ENCODE assay signal across 1 cellular context in the genomic region with DNA sequence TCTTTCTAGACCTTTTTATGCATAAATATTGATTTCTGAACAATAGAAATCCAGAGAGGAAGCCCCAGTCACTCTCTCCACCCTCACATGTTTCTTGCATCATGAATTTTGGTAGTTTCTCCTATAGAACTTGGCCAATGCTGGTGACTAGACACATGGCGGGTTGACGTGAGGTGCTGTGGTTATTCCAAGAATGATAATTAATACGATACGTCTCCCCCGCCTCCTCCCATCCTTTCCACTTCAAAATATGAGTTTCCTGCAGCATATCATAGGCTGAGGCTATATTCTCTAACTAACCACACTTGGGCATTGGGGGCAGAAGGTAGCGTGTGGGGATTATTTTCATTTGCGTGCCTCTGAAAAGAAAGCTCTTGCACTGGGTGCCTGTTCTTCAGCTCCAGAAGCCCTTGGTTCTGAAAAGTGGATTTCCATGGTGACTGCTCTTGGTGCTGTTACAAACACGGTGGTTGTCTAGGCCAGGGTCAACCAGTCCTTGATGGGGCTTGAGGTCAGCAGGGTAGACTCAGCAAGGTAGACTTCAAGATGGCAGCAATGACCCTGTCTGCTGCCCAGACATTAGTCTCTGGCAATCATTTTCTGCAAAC.
TF ChIP-seq lines count a peak whose summit lies in the region.

No MANE protein-coding gene starts in this region.

TF ChIP-seq in K562, 482 proteins besides CTCF, POLR2A, EP300 and RAD21 (continued from another document and continues in another):
- TF ChIP-seq, protein P1, sequence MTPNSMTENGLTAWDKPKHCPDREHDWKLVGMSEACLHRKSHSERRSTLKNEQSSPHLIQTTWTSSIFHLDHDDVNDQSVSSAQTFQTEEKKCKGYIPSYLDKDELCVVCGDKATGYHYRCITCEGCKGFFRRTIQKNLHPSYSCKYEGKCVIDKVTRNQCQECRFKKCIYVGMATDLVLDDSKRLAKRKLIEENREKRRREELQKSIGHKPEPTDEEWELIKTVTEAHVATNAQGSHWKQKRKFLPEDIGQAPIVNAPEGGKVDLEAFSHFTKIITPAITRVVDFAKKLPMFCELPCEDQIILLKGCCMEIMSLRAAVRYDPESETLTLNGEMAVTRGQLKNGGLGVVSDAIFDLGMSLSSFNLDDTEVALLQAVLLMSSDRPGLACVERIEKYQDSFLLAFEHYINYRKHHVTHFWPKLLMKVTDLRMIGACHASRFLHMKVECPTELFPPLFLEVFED (CRISPR knock-in tag; conservative IDR thresholded peaks at IDR 0.05): no peak
- no peak for TF ChIP-seq ERF (CRISPR knock-in tag; IDR thresholded peaks at IDR 0.05)
- no peak for TF ChIP-seq ZC3H11A (IDR thresholded peaks at IDR 0.05; ENCODE audit: low read depth, low read length)
- TF ChIP-seq CXXC5 (CRISPR knock-in tag; IDR thresholded peaks at IDR 0.05): 0 out of 2 replicates have a peak, but pooled peaks have one; percentile 20
- no peak for TF ChIP-seq ZKSCAN8 (CRISPR knock-in tag; IDR thresholded peaks at IDR 0.05)
- TF ChIP-seq CBFA2T3 (IDR thresholded peaks at IDR 0.05): no peak
- TF ChIP-seq HDAC8 (tag; IDR thresholded peaks at IDR 0.05): no peak
- TF ChIP-seq, protein P2, sequence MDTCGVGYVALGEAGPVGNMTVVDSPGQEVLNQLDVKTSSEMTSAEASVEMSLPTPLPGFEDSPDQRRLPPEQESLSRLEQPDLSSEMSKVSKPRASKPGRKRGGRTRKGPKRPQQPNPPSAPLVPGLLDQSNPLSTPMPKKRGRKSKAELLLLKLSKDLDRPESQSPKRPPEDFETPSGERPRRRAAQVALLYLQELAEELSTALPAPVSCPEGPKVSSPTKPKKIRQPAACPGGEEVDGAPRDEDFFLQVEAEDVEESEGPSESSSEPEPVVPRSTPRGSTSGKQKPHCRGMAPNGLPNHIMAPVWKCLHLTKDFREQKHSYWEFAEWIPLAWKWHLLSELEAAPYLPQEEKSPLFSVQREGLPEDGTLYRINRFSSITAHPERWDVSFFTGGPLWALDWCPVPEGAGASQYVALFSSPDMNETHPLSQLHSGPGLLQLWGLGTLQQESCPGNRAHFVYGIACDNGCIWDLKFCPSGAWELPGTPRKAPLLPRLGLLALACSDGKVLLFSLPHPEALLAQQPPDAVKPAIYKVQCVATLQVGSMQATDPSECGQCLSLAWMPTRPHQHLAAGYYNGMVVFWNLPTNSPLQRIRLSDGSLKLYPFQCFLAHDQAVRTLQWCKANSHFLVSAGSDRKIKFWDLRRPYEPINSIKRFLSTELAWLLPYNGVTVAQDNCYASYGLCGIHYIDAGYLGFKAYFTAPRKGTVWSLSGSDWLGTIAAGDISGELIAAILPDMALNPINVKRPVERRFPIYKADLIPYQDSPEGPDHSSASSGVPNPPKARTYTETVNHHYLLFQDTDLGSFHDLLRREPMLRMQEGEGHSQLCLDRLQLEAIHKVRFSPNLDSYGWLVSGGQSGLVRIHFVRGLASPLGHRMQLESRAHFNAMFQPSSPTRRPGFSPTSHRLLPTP (IDR thresholded peaks at IDR 0.05; ENCODE audit: borderline replicate concordance, extremely low read depth, insufficient read length): no peak
- 0 out of 2 replicates have a peak, but pooled peaks have one; percentile 36 for TF ChIP-seq EP400 (IDR thresholded peaks at IDR 0.05)
- TF ChIP-seq ESRRA (IDR thresholded peaks at IDR 0.05; ENCODE audit: borderline replicate concordance, low read depth): peak; percentile 68; the same call in 1 of the 2 replicates
- no peak; the same call in 1 of the 2 replicates for TF ChIP-seq SOX6 (IDR thresholded peaks at IDR 0.05)
- no peak for TF ChIP-seq ZBTB17 (CRISPR knock-in tag; IDR thresholded peaks at IDR 0.05)
- no peak for TF ChIP-seq MIER1 (IDR thresholded peaks at IDR 0.05; ENCODE audit: low read depth)
- TF ChIP-seq ZFP36 (IDR thresholded peaks at IDR 0.05; ENCODE audit: low read depth, low read length, partially characterized antibody): no peak
- no peak for TF ChIP-seq MEIS2 (IDR thresholded peaks at IDR 0.05; ENCODE audit: partially characterized antibody)
- no peak for TF ChIP-seq HDAC3 (IDR thresholded peaks at IDR 0.05; ENCODE audit: borderline replicate concordance, partially characterized antibody)
- TF ChIP-seq, protein P3, sequence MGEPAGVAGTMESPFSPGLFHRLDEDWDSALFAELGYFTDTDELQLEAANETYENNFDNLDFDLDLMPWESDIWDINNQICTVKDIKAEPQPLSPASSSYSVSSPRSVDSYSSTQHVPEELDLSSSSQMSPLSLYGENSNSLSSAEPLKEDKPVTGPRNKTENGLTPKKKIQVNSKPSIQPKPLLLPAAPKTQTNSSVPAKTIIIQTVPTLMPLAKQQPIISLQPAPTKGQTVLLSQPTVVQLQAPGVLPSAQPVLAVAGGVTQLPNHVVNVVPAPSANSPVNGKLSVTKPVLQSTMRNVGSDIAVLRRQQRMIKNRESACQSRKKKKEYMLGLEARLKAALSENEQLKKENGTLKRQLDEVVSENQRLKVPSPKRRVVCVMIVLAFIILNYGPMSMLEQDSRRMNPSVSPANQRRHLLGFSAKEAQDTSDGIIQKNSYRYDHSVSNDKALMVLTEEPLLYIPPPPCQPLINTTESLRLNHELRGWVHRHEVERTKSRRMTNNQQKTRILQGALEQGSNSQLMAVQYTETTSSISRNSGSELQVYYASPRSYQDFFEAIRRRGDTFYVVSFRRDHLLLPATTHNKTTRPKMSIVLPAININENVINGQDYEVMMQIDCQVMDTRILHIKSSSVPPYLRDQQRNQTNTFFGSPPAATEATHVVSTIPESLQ (CRISPR knock-in tag; IDR thresholded peaks at IDR 0.05): no peak
- no peak for TF ChIP-seq ZNF263 (CRISPR knock-in tag; IDR thresholded peaks at IDR 0.05; ENCODE audit: borderline replicate concordance)
- no peak for TF ChIP-seq ZNF699 (CRISPR knock-in tag; IDR thresholded peaks at IDR 0.05; ENCODE audit: insufficient replicate concordance)
- TF ChIP-seq TARDBP (IDR thresholded peaks at IDR 0.05): no peak
- no peak for TF ChIP-seq MTA3 (IDR thresholded peaks at IDR 0.05; ENCODE audit: borderline replicate concordance)
- no peak for TF ChIP-seq XRCC3 (IDR thresholded peaks at IDR 0.05)
- TF ChIP-seq, protein P4, sequence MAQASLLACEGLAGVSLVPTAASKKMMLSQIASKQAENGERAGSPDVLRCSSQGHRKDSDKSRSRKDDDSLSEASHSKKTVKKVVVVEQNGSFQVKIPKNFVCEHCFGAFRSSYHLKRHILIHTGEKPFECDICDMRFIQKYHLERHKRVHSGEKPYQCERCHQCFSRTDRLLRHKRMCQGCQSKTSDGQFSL (CRISPR knock-in tag; IDR thresholded peaks at IDR 0.05): no peak
- TF ChIP-seq, protein P4 (tag; IDR thresholded peaks at IDR 0.05): no peak
- peak; percentile 98 for TF ChIP-seq MYNN (IDR thresholded peaks at IDR 0.05)
- TF ChIP-seq MYNN (CRISPR knock-in tag; IDR thresholded peaks at IDR 0.05): peak; percentile 52
- TF ChIP-seq SP1 (CRISPR knock-in tag; IDR thresholded peaks at IDR 0.05): no peak
- TF ChIP-seq NFIX (CRISPR knock-in tag; IDR thresholded peaks at IDR 0.05; ENCODE audit: low read depth): no peak
- TF ChIP-seq, protein P5, sequence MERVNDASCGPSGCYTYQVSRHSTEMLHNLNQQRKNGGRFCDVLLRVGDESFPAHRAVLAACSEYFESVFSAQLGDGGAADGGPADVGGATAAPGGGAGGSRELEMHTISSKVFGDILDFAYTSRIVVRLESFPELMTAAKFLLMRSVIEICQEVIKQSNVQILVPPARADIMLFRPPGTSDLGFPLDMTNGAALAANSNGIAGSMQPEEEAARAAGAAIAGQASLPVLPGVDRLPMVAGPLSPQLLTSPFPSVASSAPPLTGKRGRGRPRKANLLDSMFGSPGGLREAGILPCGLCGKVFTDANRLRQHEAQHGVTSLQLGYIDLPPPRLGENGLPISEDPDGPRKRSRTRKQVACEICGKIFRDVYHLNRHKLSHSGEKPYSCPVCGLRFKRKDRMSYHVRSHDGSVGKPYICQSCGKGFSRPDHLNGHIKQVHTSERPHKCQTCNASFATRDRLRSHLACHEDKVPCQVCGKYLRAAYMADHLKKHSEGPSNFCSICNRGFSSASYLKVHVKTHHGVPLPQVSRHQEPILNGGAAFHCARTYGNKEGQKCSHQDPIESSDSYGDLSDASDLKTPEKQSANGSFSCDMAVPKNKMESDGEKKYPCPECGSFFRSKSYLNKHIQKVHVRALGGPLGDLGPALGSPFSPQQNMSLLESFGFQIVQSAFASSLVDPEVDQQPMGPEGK (CRISPR knock-in tag; IDR thresholded peaks at IDR 0.05; ENCODE audit: borderline replicate concordance): no peak
- TF ChIP-seq BCOR (IDR thresholded peaks at IDR 0.05): no peak
- TF ChIP-seq ATF1 (CRISPR knock-in tag; IDR thresholded peaks at IDR 0.05): no peak
- peak; percentile 47; the same call in 1 of the 2 replicates for TF ChIP-seq ATF1 (tag; IDR thresholded peaks at IDR 0.05)
- no peak for TF ChIP-seq ZFP1 (CRISPR knock-in tag; IDR thresholded peaks at IDR 0.05)
- TF ChIP-seq PYGO2 (tag; IDR thresholded peaks at IDR 0.05): no peak
- no peak for TF ChIP-seq MAFG (tag; conservative IDR thresholded peaks at IDR 0.05)
- no peak for TF ChIP-seq PCBP1 (IDR thresholded peaks at IDR 0.05; ENCODE audit: low read depth, low read length, poor library complexity, severe bottlenecking)
- no peak for TF ChIP-seq SMAD3 (CRISPR knock-in tag; conservative IDR thresholded peaks at IDR 0.05)
- TF ChIP-seq, protein P6, sequence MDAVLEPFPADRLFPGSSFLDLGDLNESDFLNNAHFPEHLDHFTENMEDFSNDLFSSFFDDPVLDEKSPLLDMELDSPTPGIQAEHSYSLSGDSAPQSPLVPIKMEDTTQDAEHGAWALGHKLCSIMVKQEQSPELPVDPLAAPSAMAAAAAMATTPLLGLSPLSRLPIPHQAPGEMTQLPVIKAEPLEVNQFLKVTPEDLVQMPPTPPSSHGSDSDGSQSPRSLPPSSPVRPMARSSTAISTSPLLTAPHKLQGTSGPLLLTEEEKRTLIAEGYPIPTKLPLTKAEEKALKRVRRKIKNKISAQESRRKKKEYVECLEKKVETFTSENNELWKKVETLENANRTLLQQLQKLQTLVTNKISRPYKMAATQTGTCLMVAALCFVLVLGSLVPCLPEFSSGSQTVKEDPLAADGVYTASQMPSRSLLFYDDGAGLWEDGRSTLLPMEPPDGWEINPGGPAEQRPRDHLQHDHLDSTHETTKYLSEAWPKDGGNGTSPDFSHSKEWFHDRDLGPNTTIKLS (IDR thresholded peaks at IDR 0.05; ENCODE audit: borderline replicate concordance, low read depth): no peak
- TF ChIP-seq CEBPB (tag; IDR thresholded peaks at IDR 0.05): no peak
- TF ChIP-seq ZNF282 (CRISPR knock-in tag; IDR thresholded peaks at IDR 0.05): no peak
- 0 out of 4 replicates have a peak, but pooled peaks of 1 of the 2 experiments have one; percentile 16 for TF ChIP-seq RCOR1 (IDR thresholded peaks at IDR 0.05; ENCODE audit: borderline replicate concordance in 1 of 2, low read depth in 2 of 2, low read length in 2 of 2)
- TF ChIP-seq PHF20 (IDR thresholded peaks at IDR 0.05; ENCODE audit: partially characterized antibody): no peak
- TF ChIP-seq, protein P7, sequence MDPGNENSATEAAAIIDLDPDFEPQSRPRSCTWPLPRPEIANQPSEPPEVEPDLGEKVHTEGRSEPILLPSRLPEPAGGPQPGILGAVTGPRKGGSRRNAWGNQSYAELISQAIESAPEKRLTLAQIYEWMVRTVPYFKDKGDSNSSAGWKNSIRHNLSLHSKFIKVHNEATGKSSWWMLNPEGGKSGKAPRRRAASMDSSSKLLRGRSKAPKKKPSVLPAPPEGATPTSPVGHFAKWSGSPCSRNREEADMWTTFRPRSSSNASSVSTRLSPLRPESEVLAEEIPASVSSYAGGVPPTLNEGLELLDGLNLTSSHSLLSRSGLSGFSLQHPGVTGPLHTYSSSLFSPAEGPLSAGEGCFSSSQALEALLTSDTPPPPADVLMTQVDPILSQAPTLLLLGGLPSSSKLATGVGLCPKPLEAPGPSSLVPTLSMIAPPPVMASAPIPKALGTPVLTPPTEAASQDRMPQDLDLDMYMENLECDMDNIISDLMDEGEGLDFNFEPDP (CRISPR knock-in tag; IDR thresholded peaks at IDR 0.05): no peak
- TF ChIP-seq ZNF76 (CRISPR knock-in tag; IDR thresholded peaks at IDR 0.05; ENCODE audit: borderline replicate concordance): no peak
- TF ChIP-seq ZNF184 (CRISPR knock-in tag; IDR thresholded peaks at IDR 0.05): no peak
